Comparison of ENCODE assay signal across 9 cellular contexts in genomic region chr14:98138666-98139065, GRCh38.
DNase-seq lines count a peak whose midpoint lies in the region; ATAC-seq, FAIRE-seq and TF ChIP-seq lines count a peak whose summit lies in the region.
"Had no signal": no experiment of that assay in that cellular context is flagged by ENCODE, and none has a peak within 500 bp of the region (broad histone marks: within the 10 kb centered on the region; RNA-seq: fewer than 3 reads in every experiment).

No MANE protein-coding gene starts in this region.

- no peaks in the 10 kb centered on the region for H3K4me1 ChIP-seq in left ventricle myocardium inferior

- H3K27me3 Mint-ChIP-seq in WTC11 (ENCODE audit: low read depth) (no peaks in the 10 kb centered on the region), neural crest cell (ENCODE audit: low read depth) (peaks cover 27% of the 10 kb centered on the region)

- H3K9me3 Mint-ChIP-seq in WTC11: no peaks in the 10 kb centered on the region
- H3K9me3 Mint-ChIP-seq in neural crest cell: no peaks in the 10 kb centered on the region
- H3K9me3 Mint-ChIP-seq: dendritic cell treated with granulocyte-macrophage colony-stimulating factor and Interleukin-4, amounts not matched to agents 40 ng/mL and 50 ng/mL, for 4 days had no signal

- CTCF ChIA-PET in WTC11 (lab: Charles Lee): interaction anchor here (0.8 kb wide), 1 partner anchor 162 kb away, joined by 3 read pairs; no protein-coding TSS in a partner anchor

- no peak overlapping the region for H3K27ac Mint-ChIP-seq in WTC11
- no peak overlapping the region for H3K27ac Mint-ChIP-seq in neural crest cell (ENCODE audit: unreplicated experiment)
- H3K27ac Mint-ChIP-seq: dendritic cell treated with granulocyte-macrophage colony-stimulating factor and Interleukin-4, amounts not matched to agents 40 ng/mL and 50 ng/mL, for 4 days had no signal

- H3K27me3 ChIP-seq in left ventricle myocardium inferior (ENCODE audit: low read depth): peaks cover 82% of the 10 kb centered on the region
- no peaks in the 10 kb centered on the region for H3K27me3 ChIP-seq in bronchial epithelial cell (ENCODE audit: control insufficient read depth, insufficient read depth, low read length)

- H3K36me3 Mint-ChIP-seq in WTC11 (no peaks in the 10 kb centered on the region), neural crest cell (ENCODE audit: low read depth) (no peaks in the 10 kb centered on the region)

- H3K36me3 ChIP-seq in left ventricle myocardium inferior: no peaks in the 10 kb centered on the region
- H3K36me3 ChIP-seq in bronchial epithelial cell (ENCODE audit: control insufficient read depth, insufficient read depth, low read length): no peaks in the 10 kb centered on the region

- no peak overlapping the region for H3K4me3 ChIP-seq in left ventricle myocardium inferior
- no peak overlapping the region for H3K4me3 ChIP-seq in bronchial epithelial cell (ENCODE audit: low read depth, low read length)

- DNase-seq in left ventricle myocardium inferior: no peak
- DNase-seq in Right ventricle myocardium inferior (ENCODE audit: missing footprints): no peak
- DNase-seq in WTC11 (ENCODE audit: low spot score): peak; percentile 67
- peak; percentile 47 for DNase-seq in bronchial epithelial cell (ENCODE audit: low read depth)
- DNase-seq in neural crest cell (ENCODE audit: low read depth, low spot score): peak; percentile 42
- DNase-seq in epidermal melanocyte (ENCODE audit: insufficient read length, low spot score): no peak
- no peak for DNase-seq in glomerular visceral epithelial cell (ENCODE audit: extremely low spot score)

- ATAC-seq in Right ventricle myocardium inferior (no peak), WTC11 (peak; percentile 85), HG02981 (IDR thresholded peaks at IDR 0.05; ENCODE audit: unreplicated experiment) (no peak)

- H3K9me3 ChIP-seq in left ventricle myocardium inferior (replicated peaks): no peaks in the 10 kb centered on the region

- intact Hi-C loops in left ventricle myocardium inferior (cut with micrococcal nuclease) (no loop called here), Right ventricle myocardium inferior (cut with DNase I) (no loop called here)

- no peak for FAIRE-seq in bronchial epithelial cell (lab: Jason Lieb, UNC)

- no peak overlapping the region for H3K4me3 Mint-ChIP-seq in WTC11
- no peak overlapping the region for H3K4me3 Mint-ChIP-seq in neural crest cell
- H3K4me3 Mint-ChIP-seq: dendritic cell treated with granulocyte-macrophage colony-stimulating factor and Interleukin-4, amounts not matched to agents 40 ng/mL and 50 ng/mL, for 4 days had no signal

- TF ChIP-seq CTCF in left ventricle myocardium inferior (IDR thresholded peaks at IDR 0.05; ENCODE audit: borderline replicate concordance): peak; percentile 36
- peak; percentile 73 for TF ChIP-seq CTCF in WTC11 (IDR thresholded peaks at IDR 0.05)
- peak; percentile 80 for TF ChIP-seq CTCF in bronchial epithelial cell (IDR thresholded peaks at IDR 0.05; ENCODE audit: insufficient read depth, low read length, severe bottlenecking)
- peak; percentile 67 for TF ChIP-seq CTCF in neural crest cell (conservative IDR thresholded peaks at IDR 0.05)

- POLR2A ChIA-PET in WTC11 (lab: Charles Lee): no interaction called here

- H3K4me1 Mint-ChIP-seq in WTC11 (peaks cover 32% of the 10 kb centered on the region), neural crest cell (peaks cover 24% of the 10 kb centered on the region)

- no peak overlapping the region for H3K27ac ChIP-seq in left ventricle myocardium inferior (replicated peaks)

TF ChIP-seq in WTC11, 78 proteins besides CTCF, POLR2A, EP300 and RAD21:
- TF ChIP-seq ESRRA (CRISPR knock-in tag; IDR thresholded peaks at IDR 0.05; ENCODE audit: borderline replicate concordance) (no peak), ZNF425 (CRISPR knock-in tag; conservative IDR thresholded peaks at IDR 0.05) (no peak)
- TF ChIP-seq, protein P1, sequence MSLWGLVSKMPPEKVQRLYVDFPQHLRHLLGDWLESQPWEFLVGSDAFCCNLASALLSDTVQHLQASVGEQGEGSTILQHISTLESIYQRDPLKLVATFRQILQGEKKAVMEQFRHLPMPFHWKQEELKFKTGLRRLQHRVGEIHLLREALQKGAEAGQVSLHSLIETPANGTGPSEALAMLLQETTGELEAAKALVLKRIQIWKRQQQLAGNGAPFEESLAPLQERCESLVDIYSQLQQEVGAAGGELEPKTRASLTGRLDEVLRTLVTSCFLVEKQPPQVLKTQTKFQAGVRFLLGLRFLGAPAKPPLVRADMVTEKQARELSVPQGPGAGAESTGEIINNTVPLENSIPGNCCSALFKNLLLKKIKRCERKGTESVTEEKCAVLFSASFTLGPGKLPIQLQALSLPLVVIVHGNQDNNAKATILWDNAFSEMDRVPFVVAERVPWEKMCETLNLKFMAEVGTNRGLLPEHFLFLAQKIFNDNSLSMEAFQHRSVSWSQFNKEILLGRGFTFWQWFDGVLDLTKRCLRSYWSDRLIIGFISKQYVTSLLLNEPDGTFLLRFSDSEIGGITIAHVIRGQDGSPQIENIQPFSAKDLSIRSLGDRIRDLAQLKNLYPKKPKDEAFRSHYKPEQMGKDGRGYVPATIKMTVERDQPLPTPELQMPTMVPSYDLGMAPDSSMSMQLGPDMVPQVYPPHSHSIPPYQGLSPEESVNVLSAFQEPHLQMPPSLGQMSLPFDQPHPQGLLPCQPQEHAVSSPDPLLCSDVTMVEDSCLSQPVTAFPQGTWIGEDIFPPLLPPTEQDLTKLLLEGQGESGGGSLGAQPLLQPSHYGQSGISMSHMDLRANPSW (CRISPR knock-in tag; conservative IDR thresholded peaks at IDR 0.05; ENCODE audit: low read depth): no peak

Comparison
In these comparisons a context has a peak if more than half of its experiments do, and no peak if none do; other contexts are left out.
1. DNase-seq: peak in WTC11 (single experiment), bronchial epithelial cell (single experiment) and neural crest cell (single experiment); none in left ventricle myocardium inferior (single experiment), Right ventricle myocardium inferior (single experiment), epidermal melanocyte (single experiment) and glomerular visceral epithelial cell (single experiment).
2. Peak in every context shown above with its lines, with median percentiles within 50 percentile points of each other: CTCF ChIP-seq.